ENCODE assay signal across 8 cellular contexts in the genomic region with DNA sequence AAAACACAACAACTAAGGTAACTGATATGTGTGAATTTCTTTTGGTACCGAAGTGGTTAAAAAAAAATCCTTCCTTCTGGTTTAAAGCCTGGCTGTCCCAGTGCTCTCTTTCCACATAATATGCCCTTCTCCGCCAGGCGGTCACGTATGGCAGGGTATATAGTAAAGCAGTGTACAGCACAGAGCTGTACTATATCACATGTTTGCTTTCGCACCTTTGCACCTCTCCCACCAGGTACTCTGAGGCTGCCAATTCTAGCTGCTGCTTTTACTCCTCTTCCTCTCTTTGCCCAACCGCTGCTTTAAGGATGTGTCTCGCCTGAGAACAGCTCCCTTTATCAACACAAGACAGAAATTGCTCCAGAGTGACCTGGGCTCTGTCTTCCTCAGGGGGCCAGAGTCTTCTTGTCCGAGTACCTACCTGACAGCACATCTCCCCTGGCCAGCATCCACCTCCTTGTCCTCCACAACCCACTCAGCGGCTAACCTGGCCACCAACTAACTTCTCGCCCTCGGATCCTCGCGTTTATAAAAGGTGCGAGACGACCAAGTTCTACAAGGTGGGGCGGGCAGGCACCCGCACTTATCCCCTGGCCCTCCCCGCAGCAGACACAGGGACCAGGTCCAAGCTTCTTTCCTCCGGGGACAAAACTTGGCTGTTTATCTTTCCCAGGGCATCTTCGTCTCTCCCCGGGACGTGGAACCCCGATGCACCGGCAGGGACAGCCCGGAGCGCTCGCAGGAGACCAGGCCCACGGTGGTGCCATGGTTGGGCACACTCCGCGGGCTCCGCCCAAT. TPM values are rescaled to one million over a fixed set of nuclear protein-coding genes. Genes with fewer than 3 reads are reported as not detected.
DNase-seq lines count a peak whose midpoint lies in the region; ATAC-seq lines count a peak whose summit lies in the region.

No MANE protein-coding gene starts in this region.

- H3K27me3 Mint-ChIP-seq in activated T-helper 2 cell treated with anti-CD3 and anti-CD28 coated beads, Interferon-gamma antibody, Interleukin-2, Interleukin-4, amounts not matched to agents 10 μg/mL and 5 μg/mL and 100 μg/mL, durations not matched to agents 14 hours and 24 hours and 36 hours (ENCODE audit: low read depth), result peaks cover 74% of the 10 kb centered on the region
- peaks cover 6 to 10% (median 10%) of the 10 kb centered on the region in 3 donors for H3K27me3 Mint-ChIP-seq in immature natural killer cell (ENCODE audit: low read depth in 3 of 3)
- H3K27me3 Mint-ChIP-seq in stimulated activated naive B cell treated with anti-CD40 and anti-IgM and Interleukin-4, amounts not matched to agents 10 μg/mL and 1 μg/mL and 100 μg/mL, for 72 hours, result peaks cover 47 to 77% of the 10 kb centered on the region in 2 donors

- no peak overlapping the region for H3K27ac Mint-ChIP-seq in activated T-helper 2 cell treated with anti-CD3 and anti-CD28 coated beads, Interferon-gamma antibody, Interleukin-2, Interleukin-4, amounts not matched to agents 10 μg/mL and 5 μg/mL and 100 μg/mL, durations not matched to agents 14 hours and 24 hours and 36 hours
- peak overlapping the region in 4 of 6 donors; percentile 5 to 70 (median 40) for H3K27ac Mint-ChIP-seq in immature natural killer cell
- H3K27ac Mint-ChIP-seq in stimulated activated naive B cell treated with anti-CD40 and anti-IgM and Interleukin-4, amounts not matched to agents 10 μg/mL and 1 μg/mL and 100 μg/mL, for 72 hours, result peak overlapping the region; percentile 4

- DNase-seq in NCI-H345 treated with DMSO at 0.1 percent for 48 hours (lab: John Stamatoyannopoulos, UW; ENCODE audit: unreplicated experiment), result peak; percentile 4
- DNase-seq in NCI-H345 (lab: John Stamatoyannopoulos, UW), result no peak
- no peak for DNase-seq in activated T-helper 2 cell treated with anti-CD3 and anti-CD28 coated beads, Interferon-gamma antibody, Interleukin-2, Interleukin-4, amounts not matched to agents 10 μg/mL and 5 μg/mL and 100 μg/mL, durations not matched to agents 14 hours and 24 hours and 36 hours (ENCODE audit: low spot score)
- DNase-seq in immature natural killer cell, result peak; percentile 4 to 34 (median 20)
- DNase-seq in stimulated activated naive B cell treated with anti-CD40 and anti-IgM and Interleukin-4, amounts not matched to agents 10 μg/mL and 1 μg/mL and 100 μg/mL, for 72 hours, result no peak
- DNase-seq in epidermal melanocyte (ENCODE audit: insufficient read length, low spot score), result no peak

- H3K36me3 Mint-ChIP-seq in activated T-helper 2 cell treated with anti-CD3 and anti-CD28 coated beads, Interferon-gamma antibody, Interleukin-2, Interleukin-4, amounts not matched to agents 10 μg/mL and 5 μg/mL and 100 μg/mL, durations not matched to agents 14 hours and 24 hours and 36 hours (ENCODE audit: low read depth), result peaks cover 4% of the 10 kb centered on the region
- no peaks in the 10 kb centered on the region for H3K36me3 Mint-ChIP-seq in immature natural killer cell
- peaks cover 1 to 4% of the 10 kb centered on the region in 2 donors for H3K36me3 Mint-ChIP-seq in stimulated activated naive B cell treated with anti-CD40 and anti-IgM and Interleukin-4, amounts not matched to agents 10 μg/mL and 1 μg/mL and 100 μg/mL, for 72 hours

- H3K4me1 Mint-ChIP-seq in activated T-helper 2 cell treated with anti-CD3 and anti-CD28 coated beads, Interferon-gamma antibody, Interleukin-2, Interleukin-4, amounts not matched to agents 10 μg/mL and 5 μg/mL and 100 μg/mL, durations not matched to agents 14 hours and 24 hours and 36 hours (ENCODE audit: low read depth), result peaks cover 19% of the 10 kb centered on the region
- peaks cover 23 to 64% of the 10 kb centered on the region in 2 donors for H3K4me1 Mint-ChIP-seq in immature natural killer cell
- peaks cover 8 to 16% of the 10 kb centered on the region in 2 donors for H3K4me1 Mint-ChIP-seq in stimulated activated naive B cell treated with anti-CD40 and anti-IgM and Interleukin-4, amounts not matched to agents 10 μg/mL and 1 μg/mL and 100 μg/mL, for 72 hours

- no peaks in the 10 kb centered on the region for H3K9me3 Mint-ChIP-seq in activated T-helper 2 cell treated with anti-CD3 and anti-CD28 coated beads, Interferon-gamma antibody, Interleukin-2, Interleukin-4, amounts not matched to agents 10 μg/mL and 5 μg/mL and 100 μg/mL, durations not matched to agents 14 hours and 24 hours and 36 hours
- H3K9me3 Mint-ChIP-seq in immature natural killer cell, result no peaks in the 10 kb centered on the region
- H3K9me3 Mint-ChIP-seq in stimulated activated naive B cell treated with anti-CD40 and anti-IgM and Interleukin-4, amounts not matched to agents 10 μg/mL and 1 μg/mL and 100 μg/mL, for 72 hours, result no peaks in the 10 kb centered on the region

- peak overlapping the region; percentile 48 for H3K4me3 Mint-ChIP-seq in activated T-helper 2 cell treated with anti-CD3 and anti-CD28 coated beads, Interferon-gamma antibody, Interleukin-2, Interleukin-4, amounts not matched to agents 10 μg/mL and 5 μg/mL and 100 μg/mL, durations not matched to agents 14 hours and 24 hours and 36 hours (ENCODE audit: low read depth)
- H3K4me3 Mint-ChIP-seq in immature natural killer cell, result peak overlapping the region; percentile 80 to 91 (median 84)
- peak overlapping the region; percentile 75 to 79 for H3K4me3 Mint-ChIP-seq in stimulated activated naive B cell treated with anti-CD40 and anti-IgM and Interleukin-4, amounts not matched to agents 10 μg/mL and 1 μg/mL and 100 μg/mL, for 72 hours

- peak in 1 of 2 donors; percentile 19 for ATAC-seq in stimulated activated naive B cell treated with anti-CD40 and anti-IgM and Interleukin-4, amounts not matched to agents 10 μg/mL and 1 μg/mL and 100 μg/mL, for 72 hours (replicated peaks)
- no peak for ATAC-seq in GM18517 (IDR thresholded peaks at IDR 0.05; ENCODE audit: unreplicated experiment)
- ATAC-seq in HG02678 (IDR thresholded peaks at IDR 0.05; ENCODE audit: unreplicated experiment), result no peak

- intact Hi-C loops in activated T-helper 2 cell treated with anti-CD3 and anti-CD28 coated beads, Interferon-gamma antibody, Interleukin-2, Interleukin-4, amounts not matched to agents 10 μg/mL and 5 μg/mL and 100 μg/mL, durations not matched to agents 14 hours and 24 hours and 36 hours (cut with micrococcal nuclease), result loop anchor here (2.0 to 10.0 kb wide), 4 partner anchors 17 to 401 kb away; a partner anchor contains a TSS

RNA-seq across cellular contexts. Expression of a gene that starts 1.6 kb away (rescaled TPM):
- total RNA-seq in activated T-helper 2 cell treated with anti-CD3 and anti-CD28 coated beads, Interferon-gamma antibody, Interleukin-2, Interleukin-4, amounts not matched to agents 10 μg/mL and 5 μg/mL and 100 μg/mL, durations not matched to agents 14 hours and 24 hours and 36 hours, result 0.59 and 0.74 TPM in 2 replicates
- 10 to 100 TPM in 1 of 3 donors, 1 to 10 TPM in 2; 1.2 to 13.0 (median 9.0) TPM for polyA plus RNA-seq in immature natural killer cell

RNA-seq across cellular contexts. Expression of a gene that starts 15.6 kb away (rescaled TPM):
- 35.1 TPM in 2 replicates for total RNA-seq in activated T-helper 2 cell treated with anti-CD3 and anti-CD28 coated beads, Interferon-gamma antibody, Interleukin-2, Interleukin-4, amounts not matched to agents 10 μg/mL and 5 μg/mL and 100 μg/mL, durations not matched to agents 14 hours and 24 hours and 36 hours
- 10 to 100 TPM; 83.2 to 94.4 (median 87.9) TPM for polyA plus RNA-seq in immature natural killer cell

Comparison
In these comparisons a context has a peak if more than half of its experiments do, and no peak if none do; other contexts are left out.
1. DNase-seq: peak in NCI-H345 treated with DMSO at 0.1 percent for 48 hours (single experiment) and immature natural killer cell (3 of 3); none in NCI-H345 (single experiment), activated T-helper 2 cell treated with anti-CD3 and anti-CD28 coated beads, Interferon-gamma antibody, Interleukin-2, Interleukin-4, amounts not matched to agents 10 μg/mL and 5 μg/mL and 100 μg/mL, durations not matched to agents 14 hours and 24 hours and 36 hours (single experiment), stimulated activated naive B cell treated with anti-CD40 and anti-IgM and Interleukin-4, amounts not matched to agents 10 μg/mL and 1 μg/mL and 100 μg/mL, for 72 hours (single experiment) and epidermal melanocyte (single experiment).
2. Peak in every context shown above with its lines, with median percentiles within 50 percentile points of each other: H3K4me3 Mint-ChIP-seq.